ENCODE assay signal across 7 cellular contexts in the genomic region with DNA sequence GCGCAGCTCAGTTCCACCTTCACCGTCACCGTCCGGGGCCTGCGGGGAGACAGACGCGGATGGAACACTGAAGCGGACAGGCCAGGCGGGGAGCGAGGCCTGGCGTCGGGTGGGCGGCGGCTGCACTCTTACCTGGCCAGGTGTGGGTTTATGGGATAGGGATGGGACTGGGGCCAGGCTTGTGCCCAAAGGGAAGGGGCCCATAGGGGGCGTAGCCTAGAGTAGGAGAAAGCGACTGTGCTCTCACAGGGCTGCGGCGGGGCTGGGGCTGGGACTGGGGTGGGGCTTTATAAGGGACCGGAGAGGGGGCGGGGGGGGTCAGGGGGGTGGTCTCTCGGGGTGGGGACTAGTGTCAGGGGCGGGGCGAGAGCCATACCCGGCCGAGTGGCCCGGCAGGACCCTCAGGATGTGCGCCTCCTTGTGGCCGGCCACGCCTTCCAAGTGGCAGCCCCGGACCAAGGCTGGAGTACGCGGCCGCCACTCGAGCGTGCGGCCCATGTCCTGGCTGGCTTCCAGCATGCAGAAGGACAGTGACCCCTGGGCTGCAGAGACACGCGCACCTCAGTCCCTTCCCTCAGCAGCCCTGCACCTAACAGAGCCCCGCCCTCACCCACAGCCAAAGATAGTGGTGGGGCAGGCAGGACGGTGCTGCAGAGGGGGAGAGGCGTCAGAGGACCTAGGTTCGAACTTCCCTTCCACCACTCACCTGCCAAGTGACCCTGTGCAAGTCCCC. TPM values are rescaled to one million over a fixed set of nuclear protein-coding genes. Genes with fewer than 3 reads are reported as not detected.
DNase-seq lines count a peak whose midpoint lies in the region; ATAC-seq and TF ChIP-seq lines count a peak whose summit lies in the region.
"Had no signal": no experiment of that assay in that cellular context is flagged by ENCODE, and none has a peak within 500 bp of the region (broad histone marks: within the 10 kb centered on the region; RNA-seq: fewer than 3 reads in every experiment).

No MANE protein-coding gene starts in this region.

- 61 to 86% methylated on average over 11 to 33 of the region's 42 CpGs for WGBS in upper lobe of left lung, 2 donors

- H3K27ac Mint-ChIP-seq in activated naive CD8-positive, alpha-beta T cell treated with anti-CD3 and anti-CD28 coated beads, Interleukin-2, amount 50 U/mL, for 24 hours: no peak overlapping the region
- no peak overlapping the region for H3K27ac Mint-ChIP-seq in activated naive CD8-positive, alpha-beta T cell treated with anti-CD3 and anti-CD28 coated beads for 36 hours
- H3K27ac Mint-ChIP-seq in glutamatergic neuron (ENCODE audit: unreplicated experiment): no peak overlapping the region

- DNase-seq in activated naive CD8-positive, alpha-beta T cell treated with anti-CD3 and anti-CD28 coated beads, Interleukin-2, amount 50 U/mL, for 24 hours: peak; percentile 24
- no peak for DNase-seq in activated naive CD8-positive, alpha-beta T cell treated with anti-CD3 and anti-CD28 coated beads for 36 hours
- DNase-seq in glutamatergic neuron: peak; percentile 86
- peak; percentile 53 to 88 for DNase-seq in upper lobe of left lung
- no peak for DNase-seq in GM19240 (ENCODE audit: insufficient read length, low spot score)
- no peak for DNase-seq in activated T-cell treated with anti-CD3 and anti-CD28 coated beads, Interleukin-2, amount 50 U/mL, for 48 hours
- DNase-seq: naive thymus-derived CD4-positive, alpha-beta T cell had no signal

- H3K27ac ChIP-seq in upper lobe of left lung: peak overlapping the region; percentile 5 to 96 (median 70)

- no peak overlapping the region for H3K4me3 ChIP-seq in upper lobe of left lung

- H3K27me3 ChIP-seq in upper lobe of left lung: no peaks in the 10 kb centered on the region

- H3K36me3 Mint-ChIP-seq in activated naive CD8-positive, alpha-beta T cell treated with anti-CD3 and anti-CD28 coated beads, Interleukin-2, amount 50 U/mL, for 24 hours (ENCODE audit: low read depth): peaks cover 7% of the 10 kb centered on the region
- H3K36me3 Mint-ChIP-seq in activated naive CD8-positive, alpha-beta T cell treated with anti-CD3 and anti-CD28 coated beads for 36 hours: no peaks in the 10 kb centered on the region
- H3K36me3 Mint-ChIP-seq in glutamatergic neuron (ENCODE audit: unreplicated experiment): no peaks in the 10 kb centered on the region

- no peak for TF ChIP-seq POLR2A in upper lobe of left lung (IDR thresholded peaks at IDR 0.05)

- H3K36me3 ChIP-seq in upper lobe of left lung: peaks cover 0 to 65% (median 42%) of the 10 kb centered on the region in 4 donors

- TF ChIP-seq EP300 in upper lobe of left lung (IDR thresholded peaks at IDR 0.05): no peak

- no peaks in the 10 kb centered on the region for H3K9me3 Mint-ChIP-seq in activated naive CD8-positive, alpha-beta T cell treated with anti-CD3 and anti-CD28 coated beads, Interleukin-2, amount 50 U/mL, for 24 hours
- no peaks in the 10 kb centered on the region for H3K9me3 Mint-ChIP-seq in activated naive CD8-positive, alpha-beta T cell treated with anti-CD3 and anti-CD28 coated beads for 36 hours
- H3K9me3 Mint-ChIP-seq in glutamatergic neuron (ENCODE audit: unreplicated experiment): no peaks in the 10 kb centered on the region
- H3K9me3 Mint-ChIP-seq: naive thymus-derived CD4-positive, alpha-beta T cell had no signal

- no peaks in the 10 kb centered on the region for H3K27me3 Mint-ChIP-seq in activated naive CD8-positive, alpha-beta T cell treated with anti-CD3 and anti-CD28 coated beads, Interleukin-2, amount 50 U/mL, for 24 hours
- no peaks in the 10 kb centered on the region for H3K27me3 Mint-ChIP-seq in activated naive CD8-positive, alpha-beta T cell treated with anti-CD3 and anti-CD28 coated beads for 36 hours
- H3K27me3 Mint-ChIP-seq in glutamatergic neuron (ENCODE audit: unreplicated experiment): peaks cover 9% of the 10 kb centered on the region
- H3K27me3 Mint-ChIP-seq: naive thymus-derived CD4-positive, alpha-beta T cell had no signal

- H3K9me3 ChIP-seq in upper lobe of left lung: no peaks in the 10 kb centered on the region

- no peak overlapping the region for H3K4me3 Mint-ChIP-seq in activated naive CD8-positive, alpha-beta T cell treated with anti-CD3 and anti-CD28 coated beads, Interleukin-2, amount 50 U/mL, for 24 hours
- H3K4me3 Mint-ChIP-seq in activated naive CD8-positive, alpha-beta T cell treated with anti-CD3 and anti-CD28 coated beads for 36 hours: no peak overlapping the region
- no peak overlapping the region for H3K4me3 Mint-ChIP-seq in glutamatergic neuron (ENCODE audit: unreplicated experiment)
- H3K4me3 Mint-ChIP-seq: naive thymus-derived CD4-positive, alpha-beta T cell had no signal

- no peak for ATAC-seq in activated naive CD8-positive, alpha-beta T cell treated with anti-CD3 and anti-CD28 coated beads, Interleukin-2, amount 50 U/mL, for 24 hours
- no peak for ATAC-seq in upper lobe of left lung (ENCODE audit: low FRiP score in 2 of 2)
- ATAC-seq: naive thymus-derived CD4-positive, alpha-beta T cell had no signal

- peaks cover 45 to 52% (median 46%) of the 10 kb centered on the region in 4 donors for H3K4me1 ChIP-seq in upper lobe of left lung

- peak; percentile 70 for TF ChIP-seq CTCF in glutamatergic neuron (IDR thresholded peaks at IDR 0.05; ENCODE audit: partially characterized antibody, unreplicated experiment)
- peak in 4 of 6 experiments; percentile 35 to 48 (median 44) for TF ChIP-seq CTCF in upper lobe of left lung (IDR thresholded peaks at IDR 0.05)

- H3K4me1 Mint-ChIP-seq in activated naive CD8-positive, alpha-beta T cell treated with anti-CD3 and anti-CD28 coated beads, Interleukin-2, amount 50 U/mL, for 24 hours: no peaks in the 10 kb centered on the region
- H3K4me1 Mint-ChIP-seq in activated naive CD8-positive, alpha-beta T cell treated with anti-CD3 and anti-CD28 coated beads for 36 hours: no peaks in the 10 kb centered on the region
- peaks cover 2% of the 10 kb centered on the region for H3K4me1 Mint-ChIP-seq in glutamatergic neuron (ENCODE audit: low read depth, unreplicated experiment)

RNA-seq across cellular contexts. Expression of a gene that starts 22.8 kb away (rescaled TPM):
- 10 to 100 TPM; 86.3 to 88.0 TPM for total RNA-seq in activated naive CD8-positive, alpha-beta T cell treated with anti-CD3 and anti-CD28 coated beads for 36 hours
- total RNA-seq in glutamatergic neuron (ENCODE audit: unreplicated experiment) (44.2 TPM), upper lobe of left lung (100 to 1,000 TPM in 2 of 6 donors, 10 to 100 TPM in 4; 85.1 to 337 (median 95.5) TPM)

RNA-seq across cellular contexts. Expression of a gene that starts 29.0 kb away (rescaled TPM):
- total RNA-seq in activated naive CD8-positive, alpha-beta T cell treated with anti-CD3 and anti-CD28 coated beads for 36 hours: 10 to 100 TPM; 17.7 to 18.8 TPM
- total RNA-seq in glutamatergic neuron (ENCODE audit: unreplicated experiment): not detected
- 100 to 1,000 TPM in 4 of 6 donors, 10 to 100 TPM in 2; 45.7 to 378 (median 178) TPM for total RNA-seq in upper lobe of left lung

RNA-seq across cellular contexts. Expression of a gene that starts 39.7 kb away (rescaled TPM):
- 10 to 100 TPM; 85.2 to 94.2 TPM for total RNA-seq in activated naive CD8-positive, alpha-beta T cell treated with anti-CD3 and anti-CD28 coated beads for 36 hours
- total RNA-seq in glutamatergic neuron (ENCODE audit: unreplicated experiment) (83.9 TPM), upper lobe of left lung (100 to 1,000 TPM in 3 of 6 donors, 10 to 100 TPM in 3; 69.8 to 168 (median 106) TPM)

RNA-seq across cellular contexts. Expression of a gene that starts 47.0 kb away (rescaled TPM):
- total RNA-seq in activated naive CD8-positive, alpha-beta T cell treated with anti-CD3 and anti-CD28 coated beads for 36 hours: 10 to 100 TPM; 20.4 to 21.5 TPM
- total RNA-seq in glutamatergic neuron (ENCODE audit: unreplicated experiment) (71.7 TPM), upper lobe of left lung (10 to 100 TPM; 17.5 to 90.4 (median 37.5) TPM)

RNA-seq across cellular contexts. Expression of a gene that starts 52.0 kb away (rescaled TPM):
- total RNA-seq in activated naive CD8-positive, alpha-beta T cell treated with anti-CD3 and anti-CD28 coated beads for 36 hours: 10 to 100 TPM in 1 of 2 experiments, 1 to 10 TPM in 1; 9.9 to 11.7 TPM
- 121 TPM for total RNA-seq in glutamatergic neuron (ENCODE audit: unreplicated experiment)
- total RNA-seq in upper lobe of left lung: 100 to 1,000 TPM; 106 to 239 (median 161) TPM

Comparison
In these comparisons a context has a peak if more than half of its experiments do, and no peak if none do; other contexts are left out.
1. DNase-seq: peak in activated naive CD8-positive, alpha-beta T cell treated with anti-CD3 and anti-CD28 coated beads, Interleukin-2, amount 50 U/mL, for 24 hours (single experiment), glutamatergic neuron (single experiment) and upper lobe of left lung (2 of 2); none in activated naive CD8-positive, alpha-beta T cell treated with anti-CD3 and anti-CD28 coated beads for 36 hours (single experiment), GM19240 (single experiment) and activated T-cell treated with anti-CD3 and anti-CD28 coated beads, Interleukin-2, amount 50 U/mL, for 48 hours (0 of 2).
2. RNA of a gene that starts 29.0 kb away (total RNA-seq): 45.7 to 378 TPM in upper lobe of left lung and 17.7 to 18.8 TPM in activated naive CD8-positive, alpha-beta T cell treated with anti-CD3 and anti-CD28 coated beads for 36 hours; not detected in glutamatergic neuron (single experiment); every median in the first group is over 10 times any median in the second.